In genomic region chr3:192947421-192947820, GRCh38 we compare ENCODE assay signal across 19 cellular contexts. TPM values are rescaled to one million over a fixed set of nuclear protein-coding genes. Genes with fewer than 3 reads are reported as not detected.
DNase-seq lines count a peak whose midpoint lies in the region; ATAC-seq and TF ChIP-seq lines count a peak whose summit lies in the region.
"Had no signal": no experiment of that assay in that cellular context is flagged by ENCODE, and none has a peak within 500 bp of the region (broad histone marks: within the 10 kb centered on the region; RNA-seq: fewer than 3 reads in every experiment).

No MANE protein-coding gene starts in this region.

- no peaks in the 10 kb centered on the region for H3K4me1 Mint-ChIP-seq in stimulated activated effector memory CD8-positive, alpha-beta T cell treated with anti-CD3 and anti-CD28 coated beads, Interleukin-12 subunit alpha, Interleukin-12 subunit beta, amount 100 ng/mL, for 72 hours
- H3K4me1 Mint-ChIP-seq: CD4-positive, CD25-positive, alpha-beta regulatory T cell; CD8-positive, alpha-beta memory T cell; H9 had no signal

- intact Hi-C loops in lower leg skin (cut with DNase I; ENCODE audit: low total_unique reads) = no loop called here

- ATAC-seq in stimulated activated effector memory CD8-positive, alpha-beta T cell treated with anti-CD3 and anti-CD28 coated beads, Interleukin-12 subunit alpha, Interleukin-12 subunit beta, amount 100 ng/mL, for 72 hours = no peak
- ATAC-seq: GM12878, HepG2 had no signal

- H3K4me3 ChIP-seq in fibroblast of the aortic adventitia (ENCODE audit: low read depth, low read length) = no peak overlapping the region
- no peak overlapping the region for H3K4me3 ChIP-seq in lower leg skin (ENCODE audit: low read depth, poor library complexity, severe bottlenecking)
- H3K4me3 ChIP-seq: GM12878 had no signal

- WGBS in lower leg skin, 2 donors = 76 to 88% methylated on average over 1 of the region's 1 CpG

- DNase-seq in NCI-H748 (lab: John Stamatoyannopoulos, UW; ENCODE audit: unreplicated experiment) (peak; percentile 27), NCI-H748 treated with DMSO at 0.1 percent for 48 hours (lab: John Stamatoyannopoulos, UW) (no peak), ELR (ENCODE audit: low read depth) (peak; percentile 21), HCEC 1CT (peak; percentile 23), fibroblast of the aortic adventitia (ENCODE audit: low read depth) (peak; percentile 65), lower leg skin (ENCODE audit: low spot score in 2 of 2) (no peak)
- DNase-seq in stimulated activated effector memory CD8-positive, alpha-beta T cell treated with anti-CD3 and anti-CD28 coated beads, Interleukin-12 subunit alpha, Interleukin-12 subunit beta, amount 100 ng/mL, for 72 hours (ENCODE audit: low spot score in 2 of 2) = no peak
- no peak for DNase-seq in activated CD8-positive, alpha-beta memory T cell treated with anti-CD3 and anti-CD28 coated beads, Interleukin-2, amount 50 U/mL, for 4 hours
- DNase-seq: ACHN; BE2C; C1 segment of cervical spinal cord; CD4-positive, CD25-positive, alpha-beta regulatory T cell; CD8-positive, alpha-beta memory T cell; COR-L47; DMS153; DMS79; H9 had no signal

- H3K36me3 Mint-ChIP-seq in stimulated activated effector memory CD8-positive, alpha-beta T cell treated with anti-CD3 and anti-CD28 coated beads, Interleukin-12 subunit alpha, Interleukin-12 subunit beta, amount 100 ng/mL, for 72 hours = no peaks in the 10 kb centered on the region
- H3K36me3 Mint-ChIP-seq: CD4-positive, CD25-positive, alpha-beta regulatory T cell; CD8-positive, alpha-beta memory T cell had no signal

- no peak for TF ChIP-seq POLR2A in lower leg skin (IDR thresholded peaks at IDR 0.05)

- H3K4me3 Mint-ChIP-seq in stimulated activated effector memory CD8-positive, alpha-beta T cell treated with anti-CD3 and anti-CD28 coated beads, Interleukin-12 subunit alpha, Interleukin-12 subunit beta, amount 100 ng/mL, for 72 hours = no peak overlapping the region
- H3K4me3 Mint-ChIP-seq: CD4-positive, CD25-positive, alpha-beta regulatory T cell; CD8-positive, alpha-beta memory T cell; H9 had no signal

- H3K9me3 Mint-ChIP-seq in stimulated activated effector memory CD8-positive, alpha-beta T cell treated with anti-CD3 and anti-CD28 coated beads, Interleukin-12 subunit alpha, Interleukin-12 subunit beta, amount 100 ng/mL, for 72 hours = no peaks in the 10 kb centered on the region
- H3K9me3 Mint-ChIP-seq: CD4-positive, CD25-positive, alpha-beta regulatory T cell had no signal

- no peak overlapping the region for H3K27ac Mint-ChIP-seq in stimulated activated effector memory CD8-positive, alpha-beta T cell treated with anti-CD3 and anti-CD28 coated beads, Interleukin-12 subunit alpha, Interleukin-12 subunit beta, amount 100 ng/mL, for 72 hours
- H3K27ac Mint-ChIP-seq: CD4-positive, CD25-positive, alpha-beta regulatory T cell; CD8-positive, alpha-beta memory T cell; H9 had no signal

- TF ChIP-seq CTCF in fibroblast of the aortic adventitia (IDR thresholded peaks at IDR 0.05; ENCODE audit: insufficient read depth, low read length) (no peak), lower leg skin (IDR thresholded peaks at IDR 0.05) (no peak)

RNA-seq across cellular contexts. Expression of gene MB21D2, which starts 29.8 kb away (rescaled TPM):
- 5.6 and 6.7 TPM in 2 replicates for total RNA-seq in fibroblast of the aortic adventitia (ENCODE audit: low replicate concordance)
- 10 to 100 TPM in 1 of 4 donors, 1 to 10 TPM in 3; 7.9 to 11.8 (median 8.6) TPM for total RNA-seq in lower leg skin

Comparison
In these comparisons a context has a peak if more than half of its experiments do, and no peak if none do; other contexts are left out.
1. DNase-seq: peak in NCI-H748 (single experiment), ELR (single experiment), HCEC 1CT (single experiment) and fibroblast of the aortic adventitia (single experiment); none in NCI-H748 treated with DMSO at 0.1 percent for 48 hours (single experiment), lower leg skin (0 of 2), stimulated activated effector memory CD8-positive, alpha-beta T cell treated with anti-CD3 and anti-CD28 coated beads, Interleukin-12 subunit alpha, Interleukin-12 subunit beta, amount 100 ng/mL, for 72 hours (0 of 2) and activated CD8-positive, alpha-beta memory T cell treated with anti-CD3 and anti-CD28 coated beads, Interleukin-2, amount 50 U/mL, for 4 hours (single experiment).